16 cellular contexts compared by ENCODE assay signal in the genomic region with DNA sequence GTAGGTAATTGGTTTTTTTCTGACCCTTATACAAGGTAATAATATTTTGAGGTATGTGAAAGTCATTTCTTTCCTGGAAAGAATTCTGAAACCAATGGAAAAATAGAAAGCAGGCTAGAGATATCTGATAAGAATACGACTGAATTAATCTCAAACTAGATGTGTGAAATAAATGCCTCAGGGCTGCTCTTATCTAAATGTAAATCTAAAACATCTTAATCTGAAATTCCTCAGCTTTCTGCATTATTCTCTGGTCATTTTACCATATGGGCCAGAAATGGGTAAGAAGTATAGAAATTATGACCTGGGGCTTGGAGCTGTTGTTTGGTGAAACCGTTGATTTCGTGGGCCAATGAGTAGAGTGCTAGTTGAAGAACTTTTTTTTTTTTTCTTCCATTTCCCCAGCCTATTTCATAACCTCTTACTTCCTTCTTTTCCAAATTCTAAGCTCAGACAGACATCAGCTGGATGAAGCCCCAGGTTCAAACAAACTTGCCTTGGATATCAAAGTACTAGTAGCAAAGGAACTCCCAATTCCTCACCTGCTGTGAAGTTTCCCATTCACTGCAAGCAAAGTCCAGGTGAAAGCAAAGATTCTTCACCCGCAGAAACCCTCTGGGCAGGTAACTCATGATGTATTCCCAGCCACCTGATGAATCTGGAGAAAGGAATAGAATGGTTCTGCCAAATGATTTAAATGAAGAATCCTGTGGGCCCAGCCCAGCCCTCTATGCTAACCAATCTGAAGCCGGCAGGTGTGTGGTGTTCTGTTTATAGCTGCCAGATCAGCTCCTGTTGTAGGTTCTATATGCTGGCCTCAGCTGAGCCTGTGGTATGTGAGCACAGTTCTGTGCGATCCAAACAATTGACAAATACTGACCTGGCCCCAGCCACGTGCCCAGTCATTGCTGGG. TPM values are rescaled to one million over a fixed set of nuclear protein-coding genes. Genes with fewer than 3 reads are reported as not detected.
DNase-seq lines count a peak whose midpoint lies in the region; ATAC-seq, FAIRE-seq and TF ChIP-seq lines count a peak whose summit lies in the region.
"Had no signal": no experiment of that assay in that cellular context is flagged by ENCODE, and none has a peak within 500 bp of the region (broad histone marks: within the 10 kb centered on the region; RNA-seq: fewer than 3 reads in every experiment).

No MANE protein-coding gene starts in this region.

- H3K18ac ChIP-seq in H1 (ENCODE audit: extremely low read depth, low read length), result no peak overlapping the region

- DNase-seq in CD4-positive, alpha-beta memory T cell, result no peak
- DNase-seq in NCI-H2107 (lab: John Stamatoyannopoulos, UW) (peak; percentile 33), H1 (ENCODE audit: low read depth in 1 of 2, low spot score in 2 of 2) (peak in 1 of 2 experiments; percentile 50), osteocyte (ENCODE audit: extremely low spot score, unreplicated experiment) (no peak), Right ventricle myocardium inferior (ENCODE audit: missing footprints) (no peak), MM.1S (no peak), epidermal melanocyte (ENCODE audit: insufficient read length, low spot score) (no peak)
- DNase-seq in effector memory CD8-positive, alpha-beta T cell, result no peak
- DNase-seq: activated CD4-positive, alpha-beta T cell treated with anti-CD3 and anti-CD28 coated beads, Interleukin-2, amount 50 U/mL, for 4 hours; amygdala; HFFc6; lower lobe of right lung; NCI-H1092; ovary; stimulated activated CD4-positive, alpha-beta T cell treated with anti-CD3 and anti-CD28 coated beads, Interleukin-12 subunit alpha, Interleukin-12 subunit beta, amount 100 ng/mL, for 4 hours had no signal

- no peak overlapping the region for H4K91ac ChIP-seq in H1 (replicated peaks; ENCODE audit: insufficient read length, low read length)

- H4K5ac ChIP-seq in H1 (ENCODE audit: insufficient read length, low read depth, low read length), result no peak overlapping the region

- H3K23ac ChIP-seq in H1 (ENCODE audit: insufficient read length), result no peak overlapping the region

- CTCF ChIA-PET in CD4-positive, alpha-beta memory T cell (lab: Charles Lee; ENCODE audit: partially characterized antibody), result interaction anchor here (0.6 to 1.0 kb wide), 2 partner anchors 9 to 63 kb away, joined by 3 to 4 read pairs; no protein-coding TSS in a partner anchor
- CTCF ChIA-PET in H1 (lab: Charles Lee; ENCODE audit: partially characterized antibody), result interaction anchor here (0.6 to 2.6 kb wide), 6 partner anchors 10 to 122 kb away, joined by 3 to 7 read pairs (median 3); no protein-coding TSS in a partner anchor

- WGBS in H1 (ENCODE audit: extremely low coverage in 1 of 2, insufficient coverage in 1 of 2, insufficient read length in 1 of 2, insufficient replicate concordance in 2 of 2, low coverage in 1 of 2, low lambda C conversion rate in 2 of 2, missing lambda C conversion rate in 1 of 2), 2 experiments, result 49% methylated on average over 7 of the region's 7 CpGs; no CpG with 5 or more reads in 1 of the 2 experiments

- H3K27ac Mint-ChIP-seq in CD4-positive, alpha-beta memory T cell, result peak overlapping the region in 4 of 7 donors; percentile 15 to 50 (median 34)
- peak overlapping the region; percentile 92 for H3K27ac Mint-ChIP-seq in osteocyte (ENCODE audit: unreplicated experiment)
- no peak overlapping the region for H3K27ac Mint-ChIP-seq in effector memory CD8-positive, alpha-beta T cell
- H3K27ac Mint-ChIP-seq: dendritic cell treated with granulocyte-macrophage colony-stimulating factor and Interleukin-4, amounts not matched to agents 40 ng/mL and 50 ng/mL, for 4 days; HFFc6 had no signal

- no peak overlapping the region for H2BK12ac ChIP-seq in H1 (ENCODE audit: low read depth, low read length)

- POLR2A ChIA-PET in CD4-positive, alpha-beta memory T cell (lab: Charles Lee; ENCODE audit: partially characterized antibody), result interaction anchor here (1.3 to 4.0 kb wide), 3 partner anchors 10 to 93 kb away, joined by 3 to 22 read pairs (median 5); partner anchors contain the start of gene FOS
- POLR2A ChIA-PET in H1 (lab: Charles Lee; ENCODE audit: partially characterized antibody), result interaction anchor here (0.6 to 5.9 kb wide), 10 partner anchors 7 to 95 kb away, joined by 3 to 54 read pairs (median 12); partner anchors contain the start of gene FOS

- H3K4me1 Mint-ChIP-seq in CD4-positive, alpha-beta memory T cell, result peaks cover 5 to 15% (median 10%) of the 10 kb centered on the region in 4 donors
- peaks cover 36% of the 10 kb centered on the region for H3K4me1 Mint-ChIP-seq in osteocyte (ENCODE audit: unreplicated experiment)
- H3K4me1 Mint-ChIP-seq in effector memory CD8-positive, alpha-beta T cell (ENCODE audit: low read depth in 2 of 2), result peaks cover 2% of the 10 kb centered on the region in 2 donors

- H3K36me3 Mint-ChIP-seq in CD4-positive, alpha-beta memory T cell, result no peaks in the 10 kb centered on the region
- H3K36me3 Mint-ChIP-seq in osteocyte (ENCODE audit: unreplicated experiment), result no peaks in the 10 kb centered on the region
- no peaks in the 10 kb centered on the region for H3K36me3 Mint-ChIP-seq in effector memory CD8-positive, alpha-beta T cell (ENCODE audit: insufficient read depth)

- no peak overlapping the region for H3K56ac ChIP-seq in H1 (replicated peaks; ENCODE audit: insufficient read length, low read depth, low read length)

- ATAC-seq in effector memory CD8-positive, alpha-beta T cell (replicated peaks), result no peak
- ATAC-seq in Right ventricle myocardium inferior, result no peak

- no peak overlapping the region for H3K4me3 Mint-ChIP-seq in CD4-positive, alpha-beta memory T cell
- H3K4me3 Mint-ChIP-seq in osteocyte (ENCODE audit: unreplicated experiment), result no peak overlapping the region
- no peak overlapping the region for H3K4me3 Mint-ChIP-seq in effector memory CD8-positive, alpha-beta T cell
- H3K4me3 Mint-ChIP-seq: dendritic cell treated with granulocyte-macrophage colony-stimulating factor and Interleukin-4, amounts not matched to agents 40 ng/mL and 50 ng/mL, for 4 days; HFFc6 had no signal

- H3F3A ChIP-seq in MM.1S (ENCODE audit: insufficient read depth, low read length), result no peaks in the 10 kb centered on the region

- no peaks in the 10 kb centered on the region for H3K79me2 ChIP-seq in H1 (ENCODE audit: control insufficient read depth in 1 of 2, insufficient read depth in 2 of 2, low read length in 2 of 2)
- no peaks in the 10 kb centered on the region for H3K79me2 ChIP-seq in MM.1S (ENCODE audit: low read length)

- no peak overlapping the region for H2BK5ac ChIP-seq in H1 (ENCODE audit: low read depth, low read length)

- H3K9me3 Mint-ChIP-seq in CD4-positive, alpha-beta memory T cell, result no peaks in the 10 kb centered on the region
- H3K9me3 Mint-ChIP-seq in osteocyte (ENCODE audit: unreplicated experiment), result no peaks in the 10 kb centered on the region
- no peaks in the 10 kb centered on the region for H3K9me3 Mint-ChIP-seq in effector memory CD8-positive, alpha-beta T cell
- H3K9me3 Mint-ChIP-seq: dendritic cell treated with granulocyte-macrophage colony-stimulating factor and Interleukin-4, amounts not matched to agents 40 ng/mL and 50 ng/mL, for 4 days; HFFc6 had no signal

- no peaks in the 10 kb centered on the region for H3K9me3 ChIP-seq in CD4-positive, alpha-beta memory T cell (ENCODE audit: control insufficient read depth in 1 of 2, low read length in 2 of 2)
- no peaks in the 10 kb centered on the region for H3K9me3 ChIP-seq in H1 (ENCODE audit: insufficient read depth in 2 of 2, low read depth in 1 of 2, low read length in 1 of 2)
- H3K9me3 ChIP-seq in MM.1S (replicated peaks; ENCODE audit: insufficient read depth, low read length), result no peaks in the 10 kb centered on the region
- H3K9me3 ChIP-seq: lower lobe of right lung, ovary had no signal

- no peak overlapping the region for H3K14ac ChIP-seq in H1 (ENCODE audit: insufficient read length)

- peak overlapping the region in 1 of 2 experiments; percentile 18; a peak in 1 of 4 replicates for H3K4me2 ChIP-seq in H1 (ENCODE audit: insufficient read depth in 1 of 2, low read depth in 2 of 2, low read length in 2 of 2)
- H3K4me2 ChIP-seq in MM.1S (ENCODE audit: low read depth, low read length), result no peak overlapping the region

- H4K20me1 ChIP-seq in H1 (replicated peaks in 1 of 2; ENCODE audit: control insufficient read depth in 1 of 2, insufficient read depth in 2 of 2, low read length in 2 of 2) (no peaks in the 10 kb centered on the region), MM.1S (ENCODE audit: insufficient read depth, low read length) (no peaks in the 10 kb centered on the region)

- H3K23me2 ChIP-seq in H1 (ENCODE audit: low read depth, low read length), result no peaks in the 10 kb centered on the region

- peaks cover 3% of the 10 kb centered on the region for H3K4me1 ChIP-seq in CD4-positive, alpha-beta memory T cell (ENCODE audit: insufficient read depth, low read length)
- peaks cover 4 to 7% (median 6%) of the 10 kb centered on the region in 4 experiments; a peak in 5 of 7 replicates for H3K4me1 ChIP-seq in H1 (replicated peaks in 1 of 4; ENCODE audit: control insufficient read depth in 3 of 4, insufficient read depth in 4 of 4, low read length in 3 of 4)
- no peaks in the 10 kb centered on the region for H3K4me1 ChIP-seq in MM.1S (ENCODE audit: low read length)

- H2AK5ac ChIP-seq in H1 (ENCODE audit: low read depth, low read length), result no peak overlapping the region

- no peak for TF ChIP-seq CTCF in H1 (IDR thresholded peaks at IDR 0.05; ENCODE audit: control extremely low read depth in 1 of 3, insufficient read depth in 1 of 3, low read depth in 1 of 3, low read length in 3 of 3)
- no peak for TF ChIP-seq CTCF in osteocyte (IDR thresholded peaks at IDR 0.05)
- TF ChIP-seq CTCF in MM.1S (IDR thresholded peaks at IDR 0.05; ENCODE audit: low read length), result no peak

- TF ChIP-seq EP300 in H1 (IDR thresholded peaks at IDR 0.05; ENCODE audit: borderline replicate concordance in 1 of 2, low read depth in 2 of 2, low read length in 2 of 2), result no peak

- H3K27me3 ChIP-seq in CD4-positive, alpha-beta memory T cell (ENCODE audit: insufficient read depth, low read length), result no peaks in the 10 kb centered on the region
- no peaks in the 10 kb centered on the region for H3K27me3 ChIP-seq in H1 (replicated peaks in 1 of 4; ENCODE audit: control insufficient read depth in 3 of 4, extremely low read depth in 1 of 4, insufficient read depth in 3 of 4, low read length in 3 of 4)
- no peaks in the 10 kb centered on the region for H3K27me3 ChIP-seq in MM.1S (replicated peaks; ENCODE audit: insufficient read depth, low read length)
- H3K27me3 ChIP-seq: ovary had no signal

- H3K9me2 ChIP-seq in MM.1S (replicated peaks; ENCODE audit: insufficient read depth, low read length), result no peaks in the 10 kb centered on the region

- no peak overlapping the region for H2BK120ac ChIP-seq in H1 (replicated peaks; ENCODE audit: low read depth, low read length)

- H3K36me3 ChIP-seq in CD4-positive, alpha-beta memory T cell (ENCODE audit: insufficient read depth, low read length), result no peaks in the 10 kb centered on the region
- H3K36me3 ChIP-seq in H1 (ENCODE audit: control insufficient read depth in 2 of 4, insufficient read depth in 4 of 4, low read length in 3 of 4) (no peaks in the 10 kb centered on the region), MM.1S (replicated peaks; ENCODE audit: insufficient read depth, low read length) (no peaks in the 10 kb centered on the region)
- H3K36me3 ChIP-seq: lower lobe of right lung, ovary had no signal

- no peak for TF ChIP-seq RAD21 in H1 (IDR thresholded peaks at IDR 0.05 in 1 of 2, conservative IDR thresholded peaks at IDR 0.05 in 1 of 2; ENCODE audit: low read depth in 2 of 2, low read length in 2 of 2)

- no peak overlapping the region for H3K27ac ChIP-seq in CD4-positive, alpha-beta memory T cell (ENCODE audit: low read depth, low read length)
- no peak overlapping the region for H3K27ac ChIP-seq in H1 (ENCODE audit: low read depth, low read length)
- H3K27ac ChIP-seq in MM.1S (ENCODE audit: low read length), result no peak overlapping the region
- H3K27ac ChIP-seq: ovary had no signal

- H3K9ac ChIP-seq in H1 (replicated peaks in 1 of 4; ENCODE audit: extremely low read depth in 1 of 4, low read depth in 3 of 4, low read length in 3 of 4) (no peak overlapping the region), MM.1S (ENCODE audit: low read length) (no peak overlapping the region)

- H3K4me3 ChIP-seq in CD4-positive, alpha-beta memory T cell (ENCODE audit: low read length in 2 of 2), result no peak overlapping the region
- no peak overlapping the region for H3K4me3 ChIP-seq in H1 (ENCODE audit: extremely low read depth in 1 of 4, insufficient read depth in 2 of 4, low read depth in 3 of 4, low read length in 4 of 4)
- H3K4me3 ChIP-seq in MM.1S (ENCODE audit: low read length), result no peak overlapping the region
- H3K4me3 ChIP-seq: lower lobe of right lung, ovary had no signal

- peaks cover 0 to 1% of the 10 kb centered on the region in 2 donors for H3K27me3 Mint-ChIP-seq in CD4-positive, alpha-beta memory T cell
- no peaks in the 10 kb centered on the region for H3K27me3 Mint-ChIP-seq in osteocyte (ENCODE audit: unreplicated experiment)
- peaks cover 0 to 11% of the 10 kb centered on the region in 2 donors for H3K27me3 Mint-ChIP-seq in effector memory CD8-positive, alpha-beta T cell

- no peaks in the 10 kb centered on the region for H3K79me1 ChIP-seq in H1 (ENCODE audit: low read depth, low read length)

- intact Hi-C loops in CD4-positive, alpha-beta memory T cell (cut with micrococcal nuclease), result no loop called here
- intact Hi-C loops in Right ventricle myocardium inferior (cut with DNase I), result no loop called here

- H2AFZ ChIP-seq in H1 (ENCODE audit: low read length) (no peak overlapping the region), MM.1S (ENCODE audit: low read length) (no peak overlapping the region)

- no peak overlapping the region for H2BK15ac ChIP-seq in H1 (ENCODE audit: low read length)

- TF ChIP-seq POLR2A in H1 (IDR thresholded peaks at IDR 0.05; ENCODE audit: control extremely low read depth in 1 of 2, low read depth in 2 of 2, low read length in 2 of 2), result no peak

- no peak overlapping the region for H4K8ac ChIP-seq in H1 (ENCODE audit: extremely low read depth, insufficient read depth, low read length)

- H2BK20ac ChIP-seq in H1 (ENCODE audit: low read length), result no peak overlapping the region

- peak; percentile 73 for FAIRE-seq in H1 (lab: Jason Lieb, UNC)

- no peak overlapping the region for H3K4ac ChIP-seq in H1 (replicated peaks; ENCODE audit: insufficient read length, low read depth, low read length)

RNA-seq across cellular contexts. Expression of gene FOS, which starts 9.7 kb away (rescaled TPM):
- 1 to 10 TPM; 4.1 to 4.3 TPM for total RNA-seq in CD4-positive, alpha-beta memory T cell
- polyA plus RNA-seq in CD4-positive, alpha-beta memory T cell, result 100 to 1,000 TPM; 162 to 519 TPM
- 51.5 and 51.8 TPM in 2 replicates for total RNA-seq in H1 (2021; fragmentation: NEBNext Ultra II Directional; extraction: Animal tissue kit (Norgen Biotek cat#: 25700))
- 50.2 and 74.5 TPM in 2 replicates for polyA plus RNA-seq in H1 (2011; rRNA removed)
- 29.8 TPM for polyA plus RNA-seq in H1 (2011; cell fraction: cytosol; rRNA removed)
- polyA plus RNA-seq in H1 (2011; cell fraction: nucleus; rRNA removed), result 236 TPM
- 36.4 to 90.0 TPM (median 56.1 TPM) in 4 replicates for polyA plus RNA-seq in H1 (2012, experiment 1 of 2)
- 60.5 TPM for polyA plus RNA-seq in H1 (2012, experiment 2 of 2)
- polyA plus RNA-seq in H1 (2013, experiment 1 of 2), result 8.6 TPM
- 8.3 TPM for polyA plus RNA-seq in H1 (2013, experiment 2 of 2)
- 35.8 and 91.1 TPM in 2 replicates for polyA minus RNA-seq in H1 (2011; rRNA and poly(A)+ RNA removed)
- polyA minus RNA-seq in H1 (2011; cell fraction: cytosol; rRNA and poly(A)+ RNA removed), result 38.5 TPM
- 604 TPM for polyA minus RNA-seq in H1 (2011; cell fraction: nucleus; rRNA and poly(A)+ RNA removed)
- total RNA-seq in osteocyte (438 and 598 TPM in 2 replicates), Right ventricle myocardium inferior (9.5 TPM)

Comparison
In these comparisons a context has a peak if more than half of its experiments do, and no peak if none do; other contexts are left out.
1. H3K27ac Mint-ChIP-seq: peak in CD4-positive, alpha-beta memory T cell (4 of 7) and osteocyte (single experiment); none in effector memory CD8-positive, alpha-beta T cell (0 of 2).